ENCODE assay signal across 23 cellular contexts in genomic region chr12:3630621-3631271, GRCh38.
DNase-seq lines count a peak whose midpoint lies in the region; ATAC-seq lines count a peak whose summit lies in the region.
"Had no signal": no experiment of that assay in that cellular context is flagged by ENCODE, and none has a peak within 500 bp of the region (broad histone marks: within the 10 kb centered on the region; RNA-seq: fewer than 3 reads in every experiment).

No MANE protein-coding gene starts in this region.

- H3K4me3 ChIP-seq in Jurkat, Clone E6-1 (ENCODE audit: low read length) = no peak overlapping the region
- H3K4me3 ChIP-seq: GM23338, SJCRH30 had no signal

- H3K4me1 Mint-ChIP-seq in activated CD8-positive, alpha-beta memory T cell treated with anti-CD3 and anti-CD28 coated beads, Interleukin-2, amount 10 ng/mL, durations not matched to agents 7 days and 5 days = peaks cover 26% of the 10 kb centered on the region
- H3K4me1 Mint-ChIP-seq in stimulated activated naive B cell treated with anti-CD40 and anti-IgM and Interleukin-4, amounts not matched to agents 10 μg/mL and 1 μg/mL and 100 μg/mL, for 72 hours = no peaks in the 10 kb centered on the region

- H3K27me3 Mint-ChIP-seq in activated CD8-positive, alpha-beta memory T cell treated with anti-CD3 and anti-CD28 coated beads, Interleukin-2, amount 10 ng/mL, durations not matched to agents 7 days and 5 days = no peaks in the 10 kb centered on the region
- H3K27me3 Mint-ChIP-seq in stimulated activated naive B cell treated with anti-CD40 and anti-IgM and Interleukin-4, amounts not matched to agents 10 μg/mL and 1 μg/mL and 100 μg/mL, for 72 hours = no peaks in the 10 kb centered on the region
- H3K27me3 Mint-ChIP-seq: CD4-positive, alpha-beta memory T cell had no signal

- no peak for ATAC-seq in activated CD8-positive, alpha-beta memory T cell treated with anti-CD3 and anti-CD28 coated beads, Interleukin-2, amount 10 ng/mL, durations not matched to agents 7 days and 5 days
- no peak for ATAC-seq in stimulated activated naive B cell treated with anti-CD40 and anti-IgM and Interleukin-4, amounts not matched to agents 10 μg/mL and 1 μg/mL and 100 μg/mL, for 72 hours (replicated peaks)
- ATAC-seq: GM23338, Panc1 had no signal

- no peaks in the 10 kb centered on the region for H3K9me3 Mint-ChIP-seq in activated CD8-positive, alpha-beta memory T cell treated with anti-CD3 and anti-CD28 coated beads, Interleukin-2, amount 10 ng/mL, durations not matched to agents 7 days and 5 days (ENCODE audit: low read depth)
- no peaks in the 10 kb centered on the region for H3K9me3 Mint-ChIP-seq in stimulated activated naive B cell treated with anti-CD40 and anti-IgM and Interleukin-4, amounts not matched to agents 10 μg/mL and 1 μg/mL and 100 μg/mL, for 72 hours
- H3K9me3 Mint-ChIP-seq: GM23338; T-helper 1 cell treated with Interleukin-12 subunit alpha and Interleukin-12 subunit beta and Interleukin-4 antibody, amounts not matched to agents 30 μg/mL and 1 μg/mL, for 36 hours had no signal

- H3K4me3 Mint-ChIP-seq in activated CD8-positive, alpha-beta memory T cell treated with anti-CD3 and anti-CD28 coated beads, Interleukin-2, amount 10 ng/mL, durations not matched to agents 7 days and 5 days = no peak overlapping the region
- no peak overlapping the region for H3K4me3 Mint-ChIP-seq in stimulated activated naive B cell treated with anti-CD40 and anti-IgM and Interleukin-4, amounts not matched to agents 10 μg/mL and 1 μg/mL and 100 μg/mL, for 72 hours
- H3K4me3 Mint-ChIP-seq: CD4-positive, alpha-beta memory T cell; GM23338; T-helper 1 cell treated with Interleukin-12 subunit alpha and Interleukin-12 subunit beta and Interleukin-4 antibody, amounts not matched to agents 30 μg/mL and 1 μg/mL, for 36 hours had no signal

- H3K36me3 Mint-ChIP-seq in activated CD8-positive, alpha-beta memory T cell treated with anti-CD3 and anti-CD28 coated beads, Interleukin-2, amount 10 ng/mL, durations not matched to agents 7 days and 5 days = peaks cover 38% of the 10 kb centered on the region
- peaks cover 46 to 70% of the 10 kb centered on the region in 2 donors for H3K36me3 Mint-ChIP-seq in stimulated activated naive B cell treated with anti-CD40 and anti-IgM and Interleukin-4, amounts not matched to agents 10 μg/mL and 1 μg/mL and 100 μg/mL, for 72 hours

- peak overlapping the region; percentile 64 for H3K27ac Mint-ChIP-seq in activated CD8-positive, alpha-beta memory T cell treated with anti-CD3 and anti-CD28 coated beads, Interleukin-2, amount 10 ng/mL, durations not matched to agents 7 days and 5 days
- H3K27ac Mint-ChIP-seq in stimulated activated naive B cell treated with anti-CD40 and anti-IgM and Interleukin-4, amounts not matched to agents 10 μg/mL and 1 μg/mL and 100 μg/mL, for 72 hours = peak overlapping the region; percentile 59
- H3K27ac Mint-ChIP-seq: GM23338 had no signal

- CTCF ChIA-PET in activated CD8-positive, alpha-beta memory T cell treated with anti-CD3 and anti-CD28 coated beads, Interleukin-2, amount 10 ng/mL, durations not matched to agents 7 days and 5 days (lab: Charles Lee) = no interaction called here

- DNase-seq in activated CD8-positive, alpha-beta memory T cell treated with anti-CD3 and anti-CD28 coated beads, Interleukin-2, amount 10 ng/mL, durations not matched to agents 7 days and 5 days = no peak
- no peak for DNase-seq in activated CD8-positive, alpha-beta memory T cell treated with anti-CD3 and anti-CD28 coated beads, Interleukin-2, amount 50 U/mL, for 48 hours
- peak; percentile 7 for DNase-seq in Jurkat, Clone E6-1 (ENCODE audit: low read depth, low spot score)
- peak; percentile 52 for DNase-seq in SK-N-DZ (ENCODE audit: low spot score)
- DNase-seq in stimulated activated naive B cell treated with anti-CD40 and anti-IgM and Interleukin-4, amounts not matched to agents 10 μg/mL and 1 μg/mL and 100 μg/mL, for 72 hours = no peak
- no peak for DNase-seq in SHP77 treated with DMSO at 0.1 percent for 48 hours (lab: John Stamatoyannopoulos, UW)
- no peak for DNase-seq in activated CD4-positive, CD25-positive, alpha-beta regulatory T cell (lab: John Stamatoyannopoulos, UW)
- DNase-seq: BE2C; Caco-2; CD4-positive, alpha-beta memory T cell; DMS 273 treated with DMSO at 0.1 percent for 48 hours; DND-41; HCEC 1CT; KG1; NCI-H1105; NCI-H146; NCI-H2081; NCI-H446; NK-92 treated with Interleukin-12 subunit alpha and Interleukin-12 subunit beta, amount 100 ng/mL, for 24 hours; SJCRH30 had no signal

Comparison
In these comparisons a context has a peak if more than half of its experiments do, and no peak if none do; other contexts are left out.
1. DNase-seq: peak in Jurkat, Clone E6-1 (single experiment) and SK-N-DZ (single experiment); none in activated CD8-positive, alpha-beta memory T cell treated with anti-CD3 and anti-CD28 coated beads, Interleukin-2, amount 10 ng/mL, durations not matched to agents 7 days and 5 days (single experiment), activated CD8-positive, alpha-beta memory T cell treated with anti-CD3 and anti-CD28 coated beads, Interleukin-2, amount 50 U/mL, for 48 hours (single experiment), stimulated activated naive B cell treated with anti-CD40 and anti-IgM and Interleukin-4, amounts not matched to agents 10 μg/mL and 1 μg/mL and 100 μg/mL, for 72 hours (single experiment), SHP77 treated with DMSO at 0.1 percent for 48 hours (single experiment) and activated CD4-positive, CD25-positive, alpha-beta regulatory T cell (0 of 4).